ENCODE assay signal across 9 cellular contexts in the genomic region with DNA sequence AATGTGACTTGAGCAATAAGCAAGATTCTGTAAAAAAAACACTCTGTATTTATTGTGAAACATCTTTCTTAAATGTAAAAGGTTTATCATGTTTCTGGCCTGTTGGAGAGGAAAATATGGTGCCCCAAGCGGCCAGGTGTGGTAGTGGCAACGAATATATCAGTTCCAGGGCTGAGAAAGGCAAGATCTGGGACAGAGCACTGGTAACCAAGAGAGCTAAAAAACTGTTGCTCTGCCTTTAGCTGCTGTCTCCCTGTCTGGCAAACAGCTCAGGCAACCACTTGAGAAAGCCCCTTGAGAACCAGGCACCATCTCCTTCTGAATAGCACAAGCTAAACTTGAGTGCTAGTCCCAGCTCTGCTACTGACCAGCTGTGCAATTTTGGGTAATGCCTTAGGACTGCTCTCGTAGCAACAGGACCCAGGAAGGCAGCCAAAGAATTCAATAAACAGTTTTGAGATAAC.
DNase-seq lines count a peak whose midpoint lies in the region; FAIRE-seq and TF ChIP-seq lines count a peak whose summit lies in the region.
"Had no signal": no experiment of that assay in that cellular context is flagged by ENCODE, and none has a peak within 500 bp of the region (broad histone marks: within the 10 kb centered on the region; RNA-seq: fewer than 3 reads in every experiment).

No MANE protein-coding gene starts in this region.

- TF ChIP-seq CTCF in fibroblast of villous mesenchyme (IDR thresholded peaks at IDR 0.05; ENCODE audit: insufficient read depth, low read depth, low read length): peak; percentile 54

- FAIRE-seq in RCC 7860 (lab: Jason Lieb, UNC): no peak

- H3K4me3 ChIP-seq in fibroblast of villous mesenchyme (ENCODE audit: low read depth, low read length): no peak overlapping the region
- H3K4me3 ChIP-seq: dorsolateral prefrontal cortex had no signal

- peak; percentile 6 for DNase-seq in stimulated activated CD4-positive, alpha-beta T cell treated with anti-CD3 and anti-CD28 coated beads, Interleukin-4, amount 100 ng/mL, for 24 hours
- no peak for DNase-seq in stimulated activated CD4-positive, alpha-beta T cell treated with anti-CD3 and anti-CD28 coated beads, Interleukin-1b, Interleukin-23, amount 100 ng/mL, for 48 hours
- DNase-seq in NCI-H524 (lab: John Stamatoyannopoulos, UW): peak; percentile 40 to 58
- DNase-seq in fibroblast of villous mesenchyme (ENCODE audit: low read depth): no peak
- DNase-seq in HPDE6-E6E7 (ENCODE audit: extremely low spot score): no peak
- no peak for DNase-seq in RCC 7860 (ENCODE audit: low spot score)
- no peak for DNase-seq in GM19240 (ENCODE audit: insufficient read length, low spot score)
- DNase-seq in activated gamma-delta T cell (lab: John Stamatoyannopoulos, UW): no peak

Comparison
In these comparisons a context has a peak if more than half of its experiments do, and no peak if none do; other contexts are left out.
1. DNase-seq: peak in stimulated activated CD4-positive, alpha-beta T cell treated with anti-CD3 and anti-CD28 coated beads, Interleukin-4, amount 100 ng/mL, for 24 hours (single experiment) and NCI-H524 (2 of 2); none in stimulated activated CD4-positive, alpha-beta T cell treated with anti-CD3 and anti-CD28 coated beads, Interleukin-1b, Interleukin-23, amount 100 ng/mL, for 48 hours (single experiment), fibroblast of villous mesenchyme (single experiment), HPDE6-E6E7 (single experiment), RCC 7860 (single experiment), GM19240 (single experiment) and activated gamma-delta T cell (single experiment).